ENCODE assay signal across 18 cellular contexts in genomic region chr20:33251496-33251895, GRCh38. TPM values are rescaled to one million over a fixed set of nuclear protein-coding genes. Genes with fewer than 3 reads are reported as not detected.
DNase-seq lines count a peak whose midpoint lies in the region; FAIRE-seq and TF ChIP-seq lines count a peak whose summit lies in the region.
"Had no signal": no experiment of that assay in that cellular context is flagged by ENCODE, and none has a peak within 500 bp of the region (broad histone marks: within the 10 kb centered on the region; RNA-seq: fewer than 3 reads in every experiment).

No MANE protein-coding gene starts in this region.

- H3K4me3 ChIP-seq in foreskin fibroblast (ENCODE audit: low read depth in 1 of 2, low read length in 2 of 2), result no peak overlapping the region
- H3K4me3 ChIP-seq: BLaER1, Peyer's patch had no signal

- TF ChIP-seq CTCF in C4-2B (conservative IDR thresholded peaks at IDR 0.05), result no peak
- TF ChIP-seq CTCF in foreskin fibroblast (IDR thresholded peaks at IDR 0.05; ENCODE audit: low read depth, low read length), result no peak

- FAIRE-seq in GM19239 (lab: Jason Lieb, UNC), result no peak
- FAIRE-seq: GM12891, H54 had no signal

- peak; percentile 86 for DNase-seq in NCI-H1092 treated with DMSO at 0.1 percent for 48 hours (lab: John Stamatoyannopoulos, UW)
- DNase-seq in NCI-H446 (lab: John Stamatoyannopoulos, UW), result peak; percentile 19 to 87
- DNase-seq in cerebellum (ENCODE audit: low spot score), result peak; percentile 60
- DNase-seq in GM19239 (ENCODE audit: insufficient read length, low spot score), result no peak
- DNase-seq in NCI-H187 (lab: John Stamatoyannopoulos, UW), result no peak
- no peak for DNase-seq in foreskin fibroblast
- DNase-seq in NCI-H2227 treated with DMSO at 0.1 percent for 48 hours (lab: John Stamatoyannopoulos, UW), result no peak
- DNase-seq: 8988T, Kasumi-1, NCI-H226, NCI-H82, Peyer's patch, SHP77 had no signal

- H3K27ac ChIP-seq in C4-2B, result peak overlapping the region; percentile 33; the same call in 1 of the 2 replicates
- H3K27ac ChIP-seq: BLaER1, Peyer's patch had no signal

RNA-seq across cellular contexts. Expression of gene BPIFA1, which starts 15.7 kb away (rescaled TPM):
- total RNA-seq in cerebellum, result not detected
- total RNA-seq: Peyer's patch; T-helper 1 cell treated with Interleukin-12 subunit alpha and Interleukin-12 subunit beta and Interleukin-4 antibody, amounts not matched to agents 30 ng/mL and 1 ng/mL, for 36 hours had no signal

RNA-seq across cellular contexts. Expression of gene BPIFB1, which starts 31.5 kb away (rescaled TPM):
- 0.45 TPM for total RNA-seq in cerebellum
- total RNA-seq: Peyer's patch; T-helper 1 cell treated with Interleukin-12 subunit alpha and Interleukin-12 subunit beta and Interleukin-4 antibody, amounts not matched to agents 30 ng/mL and 1 ng/mL, for 36 hours had no signal

RNA-seq across cellular contexts. Expression of gene BPIFA3, which starts 34.3 kb away (rescaled TPM):
- total RNA-seq in cerebellum, result not detected
- total RNA-seq: Peyer's patch; T-helper 1 cell treated with Interleukin-12 subunit alpha and Interleukin-12 subunit beta and Interleukin-4 antibody, amounts not matched to agents 30 ng/mL and 1 ng/mL, for 36 hours had no signal

Comparison
In these comparisons a context has a peak if more than half of its experiments do, and no peak if none do; other contexts are left out.
1. DNase-seq: peak in NCI-H1092 treated with DMSO at 0.1 percent for 48 hours (single experiment), NCI-H446 (2 of 2) and cerebellum (single experiment); none in GM19239 (single experiment), NCI-H187 (0 of 2), foreskin fibroblast (0 of 2) and NCI-H2227 treated with DMSO at 0.1 percent for 48 hours (single experiment).